In the genomic region with DNA sequence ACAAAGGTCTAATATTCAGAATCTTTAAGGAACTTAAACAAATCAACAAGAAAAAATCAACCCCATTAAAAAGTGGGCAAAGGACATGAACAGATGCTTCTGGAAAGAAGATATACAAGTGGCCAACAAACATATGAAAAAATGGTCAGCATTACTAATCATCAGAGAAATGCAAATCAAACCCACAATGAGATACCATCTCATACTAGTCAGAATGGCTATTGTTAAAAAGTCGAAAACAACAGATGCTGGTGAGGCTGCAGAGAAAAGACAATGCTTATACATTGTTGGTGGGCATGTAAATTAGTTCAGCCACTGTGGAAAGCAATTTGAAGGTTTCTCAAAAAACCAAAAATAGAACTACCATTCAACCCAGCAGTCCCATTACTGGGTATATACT, we compare ENCODE assay signal across 9 cellular contexts. TPM values are rescaled to one million over a fixed set of nuclear protein-coding genes. Genes with fewer than 3 reads are reported as not detected.
A peak's percentile ranks its signal among the peaks of the same experiment; 100 is the strongest.
DNase-seq lines count a peak whose midpoint lies in the region; TF ChIP-seq lines count a peak whose summit lies in the region.
"Not testable (repeated sequence)": the region's sequence is repeated elsewhere in the genome, so short reads cannot be mapped to it uniquely, and the experiment has no call there.
"Had no signal": no experiment of that assay in that cellular context is flagged by ENCODE, and none has a peak within 500 bp of the region (broad histone marks: within the 10 kb centered on the region; RNA-seq: fewer than 3 reads in every experiment).

No MANE protein-coding gene starts in this region.

- H3K27ac ChIP-seq in angular gyrus (ENCODE audit: low read depth, low read length) (peak overlapping the region; percentile 98), cingulate gyrus (ENCODE audit: low read depth, low read length) (peak overlapping the region; percentile 98)

- H3K4me3 ChIP-seq in fibroblast of pulmonary artery (replicated peaks; ENCODE audit: low read depth, low read length): not testable (repeated sequence)

- not testable (repeated sequence) for TF ChIP-seq CTCF in fibroblast of pulmonary artery (IDR thresholded peaks at IDR 0.05; ENCODE audit: low read length, missing control alignments)

- DNase-seq in EL (peak; percentile 63), LHCN-M2 (ENCODE audit: low read depth) (peak; percentile 88), fibroblast of pulmonary artery (ENCODE audit: low read depth) (peak; percentile 63), inferior parietal cortex (ENCODE audit: extremely low spot score) (peak; percentile 72), pons (ENCODE audit: low spot score) (peak; percentile 95)

RNA-seq across cellular contexts. Expression of a gene that starts 37.9 kb away (rescaled TPM):
- 2.9 and 7.7 TPM in 2 replicates for total RNA-seq in LHCN-M2 (2014; rRNA removed)
- polyA plus RNA-seq in LHCN-M2 (2012): 1.00 TPM
- total RNA-seq: K562 had no signal
- polyA plus RNA-seq: CD8-positive, alpha-beta memory T cell; K562 had no signal

RNA-seq across cellular contexts. Expression of a gene that starts 54.9 kb away (rescaled TPM):
- total RNA-seq in LHCN-M2 (2014; rRNA removed): 5.6 and 7.2 TPM in 2 replicates
- polyA plus RNA-seq in LHCN-M2 (2012): 2.8 TPM
- total RNA-seq: K562 had no signal
- polyA plus RNA-seq: K562 had no signal

RNA-seq across cellular contexts. Expression of a gene that starts 55.0 kb away (rescaled TPM):
- total RNA-seq in LHCN-M2 (2014; rRNA removed): 5.1 and 6.8 TPM in 2 replicates
- 1.3 TPM for polyA plus RNA-seq in LHCN-M2 (2012)
- polyA plus RNA-seq: K562 had no signal
